In the genomic region with DNA sequence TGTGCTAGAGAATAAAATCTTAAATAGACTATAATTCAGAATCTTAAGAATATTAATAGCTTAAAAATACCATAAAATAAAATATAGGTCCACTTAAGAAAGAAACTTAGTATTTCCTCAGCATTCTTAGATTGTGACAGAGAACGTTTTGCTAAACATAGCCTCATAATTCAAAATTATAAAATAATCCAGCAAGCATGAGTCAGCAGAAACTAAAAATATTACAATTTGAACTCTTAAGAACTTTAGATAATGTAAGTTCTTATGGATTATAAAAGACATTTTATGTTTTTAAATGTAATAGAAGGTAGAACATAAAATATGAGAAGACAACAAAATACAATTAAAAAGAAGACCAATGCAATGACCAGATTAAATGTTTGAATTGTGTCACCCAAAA, we compare ENCODE assay signal across 1 cellular context.
TF ChIP-seq lines count a peak whose summit lies in the region.

No MANE protein-coding gene starts in this region.

TF ChIP-seq in HepG2, 621 proteins besides CTCF, POLR2A, EP300 and RAD21 (continued from another document):
- TF ChIP-seq, protein P1, sequence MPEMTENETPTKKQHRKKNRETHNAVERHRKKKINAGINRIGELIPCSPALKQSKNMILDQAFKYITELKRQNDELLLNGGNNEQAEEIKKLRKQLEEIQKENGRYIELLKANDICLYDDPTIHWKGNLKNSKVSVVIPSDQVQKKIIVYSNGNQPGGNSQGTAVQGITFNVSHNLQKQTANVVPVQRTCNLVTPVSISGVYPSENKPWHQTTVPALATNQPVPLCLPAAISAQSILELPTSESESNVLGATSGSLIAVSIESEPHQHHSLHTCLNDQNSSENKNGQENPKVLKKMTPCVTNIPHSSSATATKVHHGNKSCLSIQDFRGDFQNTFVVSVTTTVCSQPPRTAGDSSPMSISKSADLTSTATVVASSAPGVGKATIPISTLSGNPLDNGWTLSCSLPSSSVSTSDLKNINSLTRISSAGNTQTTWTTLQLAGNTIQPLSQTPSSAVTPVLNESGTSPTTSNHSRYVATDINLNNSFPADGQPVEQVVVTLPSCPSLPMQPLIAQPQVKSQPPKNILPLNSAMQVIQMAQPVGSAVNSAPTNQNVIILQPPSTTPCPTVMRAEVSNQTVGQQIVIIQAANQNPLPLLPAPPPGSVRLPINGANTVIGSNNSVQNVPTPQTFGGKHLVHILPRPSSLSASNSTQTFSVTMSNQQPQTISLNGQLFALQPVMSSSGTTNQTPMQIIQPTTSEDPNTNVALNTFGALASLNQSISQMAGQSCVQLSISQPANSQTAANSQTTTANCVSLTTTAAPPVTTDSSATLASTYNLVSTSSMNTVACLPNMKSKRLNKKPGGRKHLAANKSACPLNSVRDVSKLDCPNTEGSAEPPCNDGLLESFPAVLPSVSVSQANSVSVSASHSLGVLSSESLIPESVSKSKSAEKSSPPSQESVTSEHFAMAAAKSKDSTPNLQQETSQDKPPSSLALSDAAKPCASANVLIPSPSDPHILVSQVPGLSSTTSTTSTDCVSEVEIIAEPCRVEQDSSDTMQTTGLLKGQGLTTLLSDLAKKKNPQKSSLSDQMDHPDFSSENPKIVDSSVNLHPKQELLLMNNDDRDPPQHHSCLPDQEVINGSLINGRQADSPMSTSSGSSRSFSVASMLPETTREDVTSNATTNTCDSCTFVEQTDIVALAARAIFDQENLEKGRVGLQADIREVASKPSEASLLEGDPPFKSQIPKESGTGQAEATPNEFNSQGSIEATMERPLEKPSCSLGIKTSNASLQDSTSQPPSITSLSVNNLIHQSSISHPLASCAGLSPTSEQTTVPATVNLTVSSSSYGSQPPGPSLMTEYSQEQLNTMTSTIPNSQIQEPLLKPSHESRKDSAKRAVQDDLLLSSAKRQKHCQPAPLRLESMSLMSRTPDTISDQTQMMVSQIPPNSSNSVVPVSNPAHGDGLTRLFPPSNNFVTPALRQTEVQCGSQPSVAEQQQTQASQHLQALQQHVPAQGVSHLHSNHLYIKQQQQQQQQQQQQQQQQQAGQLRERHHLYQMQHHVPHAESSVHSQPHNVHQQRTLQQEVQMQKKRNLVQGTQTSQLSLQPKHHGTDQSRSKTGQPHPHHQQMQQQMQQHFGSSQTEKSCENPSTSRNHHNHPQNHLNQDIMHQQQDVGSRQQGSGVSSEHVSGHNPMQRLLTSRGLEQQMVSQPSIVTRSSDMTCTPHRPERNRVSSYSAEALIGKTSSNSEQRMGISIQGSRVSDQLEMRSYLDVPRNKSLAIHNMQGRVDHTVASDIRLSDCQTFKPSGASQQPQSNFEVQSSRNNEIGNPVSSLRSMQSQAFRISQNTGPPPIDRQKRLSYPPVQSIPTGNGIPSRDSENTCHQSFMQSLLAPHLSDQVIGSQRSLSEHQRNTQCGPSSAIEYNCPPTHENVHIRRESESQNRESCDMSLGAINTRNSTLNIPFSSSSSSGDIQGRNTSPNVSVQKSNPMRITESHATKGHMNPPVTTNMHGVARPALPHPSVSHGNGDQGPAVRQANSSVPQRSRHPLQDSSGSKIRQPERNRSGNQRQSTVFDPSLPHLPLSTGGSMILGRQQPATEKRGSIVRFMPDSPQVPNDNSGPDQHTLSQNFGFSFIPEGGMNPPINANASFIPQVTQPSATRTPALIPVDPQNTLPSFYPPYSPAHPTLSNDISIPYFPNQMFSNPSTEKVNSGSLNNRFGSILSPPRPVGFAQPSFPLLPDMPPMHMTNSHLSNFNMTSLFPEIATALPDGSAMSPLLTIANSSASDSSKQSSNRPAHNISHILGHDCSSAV (CRISPR knock-in tag; IDR thresholded peaks at IDR 0.05; ENCODE audit: borderline replicate concordance): no peak
